In genomic region chr11:10893713-10894112, GRCh38 we compare ENCODE assay signal across 11 cellular contexts. TPM values are rescaled to one million over a fixed set of nuclear protein-coding genes. Genes with fewer than 3 reads are reported as not detected.
DNase-seq lines count a peak whose midpoint lies in the region; TF ChIP-seq lines count a peak whose summit lies in the region.
"Had no signal": no experiment of that assay in that cellular context is flagged by ENCODE, and none has a peak within 500 bp of the region (broad histone marks: within the 10 kb centered on the region; RNA-seq: fewer than 3 reads in every experiment).

No MANE protein-coding gene starts in this region.

- H3K36me3 ChIP-seq in kidney epithelial cell (ENCODE audit: control insufficient read depth, insufficient read depth, low read length): no peaks in the 10 kb centered on the region
- no peaks in the 10 kb centered on the region for H3K36me3 ChIP-seq in thyroid gland

- H3K4me1 ChIP-seq in thyroid gland: peaks cover 14 to 15% of the 10 kb centered on the region in 2 donors

- DNase-seq in HT-29 (ENCODE audit: low spot score) (peak; percentile 66), cardiac fibroblast (ENCODE audit: low read depth in 2 of 2) (peak; percentile 59 to 80), kidney epithelial cell (ENCODE audit: low read depth) (peak; percentile 55), thyroid gland (peak; percentile 59 to 62), SHP77 (lab: John Stamatoyannopoulos, UW) (no peak), NCI-H69 (lab: John Stamatoyannopoulos, UW) (no peak), head of caudate nucleus (no peak)
- DNase-seq: activated CD4-positive, CD25-positive, alpha-beta regulatory T cell; NCI-H1417 treated with DMSO at 0.1 percent for 48 hours; OCI-M1; stimulated activated naive CD4-positive, alpha-beta T cell had no signal

- no peaks in the 10 kb centered on the region for H3K9me3 ChIP-seq in thyroid gland

- peak overlapping the region; percentile 55 to 75 (median 69) for H3K27ac ChIP-seq in thyroid gland

- TF ChIP-seq POLR2A in thyroid gland (IDR thresholded peaks at IDR 0.05): no peak

- H3K27me3 ChIP-seq in kidney epithelial cell (ENCODE audit: control insufficient read depth, insufficient read depth, low read length): no peaks in the 10 kb centered on the region
- no peaks in the 10 kb centered on the region for H3K27me3 ChIP-seq in thyroid gland

- intact Hi-C loops in thyroid gland (cut with DNase I): no loop called here
- intact Hi-C loops in head of caudate nucleus (cut with DNase I): no loop called here

- peak; percentile 43 for TF ChIP-seq CTCF in cardiac fibroblast (IDR thresholded peaks at IDR 0.05; ENCODE audit: low read depth, low read length)
- peak; percentile 24 for TF ChIP-seq CTCF in kidney epithelial cell (IDR thresholded peaks at IDR 0.05; ENCODE audit: insufficient read depth, low read length, poor library complexity, severe bottlenecking)
- TF ChIP-seq CTCF in thyroid gland (IDR thresholded peaks at IDR 0.05): peak in 4 of 6 experiments; percentile 45 to 75 (median 62)

- no peak overlapping the region for H3K4me3 ChIP-seq in cardiac fibroblast (replicated peaks in 1 of 2; ENCODE audit: low read depth in 2 of 2, low read length in 2 of 2)
- no peak overlapping the region for H3K4me3 ChIP-seq in kidney epithelial cell (ENCODE audit: low read depth, low read length)
- no peak overlapping the region for H3K4me3 ChIP-seq in thyroid gland (replicated peaks in 1 of 3)

RNA-seq across cellular contexts. Expression of gene ZBED5, which starts 35.9 kb away (rescaled TPM):
- 16.1 and 16.6 TPM in 2 replicates for total RNA-seq in HT-29 (2014; rRNA removed; shearing (Covaris generic))
- 29.0 and 31.0 TPM in 2 replicates for total RNA-seq in kidney epithelial cell
- total RNA-seq in thyroid gland: 10 to 100 TPM; 42.9 to 58.6 (median 52.4) TPM

Comparison
In these comparisons a context has a peak if more than half of its experiments do, and no peak if none do; other contexts are left out.
1. DNase-seq: peak in HT-29 (single experiment), cardiac fibroblast (2 of 2), kidney epithelial cell (single experiment) and thyroid gland (2 of 2); none in SHP77 (0 of 2), NCI-H69 (single experiment) and head of caudate nucleus (0 of 42).
2. Peak in every context shown above with its lines, with median percentiles within 50 percentile points of each other: CTCF ChIP-seq.